In genomic region chr17:68375566-68375965, GRCh38 we compare ENCODE assay signal across 28 cellular contexts.
"Had no signal": no experiment of that assay in that cellular context is flagged by ENCODE, and none has a peak within 500 bp of the region (broad histone marks: within the 10 kb centered on the region; RNA-seq: fewer than 3 reads in every experiment).

No MANE protein-coding gene starts in this region.

- H3K9me3 Mint-ChIP-seq: stimulated activated effector memory CD8-positive, alpha-beta T cell treated with anti-CD3 and anti-CD28 coated beads, Interleukin-12 subunit alpha, Interleukin-12 subunit beta, amount 100 ng/mL, for 72 hours; stimulated activated memory B cell treated with anti-CD40 and anti-IgM and Interleukin-4, amounts not matched to agents 10 μg/mL and 1 μg/mL and 100 μg/mL, for 72 hours; stimulated activated naive CD8-positive, alpha-beta T cell treated with anti-CD3 and anti-CD28 coated beads, Interleukin-15, amount 100 ng/mL, for 72 hours; stimulated activated naive CD8-positive, alpha-beta T cell treated with anti-CD3 and anti-CD28 coated beads, Interleukin-15, Interleukin-2, amounts not matched to agents 100 ng/mL and 50 ng/mL, for 24 hours; type B pancreatic cell had no signal

- ATAC-seq: stimulated activated effector memory CD8-positive, alpha-beta T cell treated with anti-CD3 and anti-CD28 coated beads, Interleukin-12 subunit alpha, Interleukin-12 subunit beta, amount 100 ng/mL, for 72 hours; stimulated activated memory B cell treated with anti-CD40 and anti-IgM and Interleukin-4, amounts not matched to agents 10 μg/mL and 1 μg/mL and 100 μg/mL, for 72 hours; stimulated activated naive B cell treated with anti-CD40 and anti-IgM and Interleukin-4, amounts not matched to agents 10 μg/mL and 1 μg/mL and 100 μg/mL, for 72 hours; stimulated activated naive CD8-positive, alpha-beta T cell treated with anti-CD3 and anti-CD28 coated beads, Interleukin-15, amount 100 ng/mL, for 72 hours; stimulated activated naive CD8-positive, alpha-beta T cell treated with anti-CD3 and anti-CD28 coated beads, Interleukin-15, Interleukin-2, amounts not matched to agents 100 U/mL and 50 U/mL, for 24 hours; upper lobe of right lung had no signal

- H3K27ac ChIP-seq: stomach, testis, thoracic aorta, thyroid gland, tibial artery, transverse colon, upper lobe of left lung, upper lobe of right lung had no signal

- DNase-seq: stimulated activated CD4-positive, alpha-beta T cell treated with anti-CD3 and anti-CD28 coated beads, Interleukin-2, amount 100 ng/mL, for 48 hours; stimulated activated CD4-positive, alpha-beta T cell treated with anti-CD3 and anti-CD28 coated beads, Interleukin-4, amount 100 ng/mL, for 1 hour; stimulated activated CD4-positive, alpha-beta T cell treated with anti-CD3 and anti-CD28 coated beads, Interleukin-4, amount 100 ng/mL, for 24 hours; stimulated activated CD4-positive, alpha-beta T cell treated with anti-CD3 and anti-CD28 coated beads, Interleukin-4, amount 100 ng/mL, for 4 hours; stimulated activated CD8-positive, alpha-beta memory T cell treated with anti-CD3 and anti-CD28 coated beads, Interleukin-4, amount 100 ng/mL, for 48 hours; stimulated activated naive B cell treated with anti-CD40 and anti-IgM and Interleukin-4, amounts not matched to agents 10 μg/mL and 1 μg/mL and 100 μg/mL, for 72 hours; stimulated activated naive CD4-positive, alpha-beta T cell; stimulated activated naive CD4-positive, alpha-beta T cell treated with Interleukin-2 at 50 U/mL for 16 hours; stimulated activated naive CD8-positive, alpha-beta T cell treated with anti-CD3 and anti-CD28 coated beads, Interleukin-15, amount 100 ng/mL, for 72 hours; stimulated activated naive CD8-positive, alpha-beta T cell treated with anti-CD3 and anti-CD28 coated beads, Interleukin-15, Interleukin-2, amounts not matched to agents 100 U/mL and 50 U/mL, for 24 hours; stomach; substantia nigra; testis; thyroid gland; tibial artery; transverse colon; trophoblast cell; upper lobe of right lung; uterus had no signal

- H3K4me1 Mint-ChIP-seq: stimulated activated effector memory CD8-positive, alpha-beta T cell treated with anti-CD3 and anti-CD28 coated beads, Interleukin-12 subunit alpha, Interleukin-12 subunit beta, amount 100 ng/mL, for 72 hours; stimulated activated memory B cell treated with anti-CD40 and anti-IgM and Interleukin-4, amounts not matched to agents 10 μg/mL and 1 μg/mL and 100 μg/mL, for 72 hours; stimulated activated naive B cell treated with anti-CD40 and anti-IgM and Interleukin-4, amounts not matched to agents 10 μg/mL and 1 μg/mL and 100 μg/mL, for 72 hours; stimulated activated naive CD8-positive, alpha-beta T cell treated with anti-CD3 and anti-CD28 coated beads, Interleukin-15, amount 100 ng/mL, for 72 hours had no signal

- H3K36me3 ChIP-seq: stomach, thoracic aorta, thyroid gland, tibial artery, transverse colon, upper lobe of left lung, upper lobe of right lung, uterus, vagina had no signal

- FAIRE-seq: urothelium cell line had no signal

- H3K27me3 Mint-ChIP-seq: stimulated activated memory B cell treated with anti-CD40 and anti-IgM and Interleukin-4, amounts not matched to agents 10 μg/mL and 1 μg/mL and 100 μg/mL, for 72 hours; stimulated activated naive CD8-positive, alpha-beta T cell treated with anti-CD3 and anti-CD28 coated beads, Interleukin-15, amount 100 ng/mL, for 72 hours; stimulated activated naive CD8-positive, alpha-beta T cell treated with anti-CD3 and anti-CD28 coated beads, Interleukin-15, Interleukin-2, amounts not matched to agents 100 ng/mL and 50 ng/mL, for 24 hours; type B pancreatic cell had no signal

- H3K4me3 Mint-ChIP-seq: stimulated activated effector memory CD8-positive, alpha-beta T cell treated with anti-CD3 and anti-CD28 coated beads, Interleukin-12 subunit alpha, Interleukin-12 subunit beta, amount 100 ng/mL, for 72 hours; stimulated activated memory B cell treated with anti-CD40 and anti-IgM and Interleukin-4, amounts not matched to agents 10 μg/mL and 1 μg/mL and 100 μg/mL, for 72 hours; stimulated activated naive B cell treated with anti-CD40 and anti-IgM and Interleukin-4, amounts not matched to agents 10 μg/mL and 1 μg/mL and 100 μg/mL, for 72 hours; stimulated activated naive CD8-positive, alpha-beta T cell treated with anti-CD3 and anti-CD28 coated beads, Interleukin-15, amount 100 ng/mL, for 72 hours; stimulated activated naive CD8-positive, alpha-beta T cell treated with anti-CD3 and anti-CD28 coated beads, Interleukin-15, Interleukin-2, amounts not matched to agents 100 ng/mL and 50 ng/mL, for 24 hours; type B pancreatic cell had no signal

- H3K36me3 Mint-ChIP-seq: stimulated activated effector memory CD8-positive, alpha-beta T cell treated with anti-CD3 and anti-CD28 coated beads, Interleukin-12 subunit alpha, Interleukin-12 subunit beta, amount 100 ng/mL, for 72 hours; type B pancreatic cell had no signal

- H3K27me3 ChIP-seq: stomach, testis, thyroid gland, tibial artery, tibial nerve, transverse colon, upper lobe of left lung, upper lobe of right lung, uterus, vagina had no signal

- H3K27ac Mint-ChIP-seq: stimulated activated effector memory CD8-positive, alpha-beta T cell treated with anti-CD3 and anti-CD28 coated beads, Interleukin-12 subunit alpha, Interleukin-12 subunit beta, amount 100 ng/mL, for 72 hours; stimulated activated memory B cell treated with anti-CD40 and anti-IgM and Interleukin-4, amounts not matched to agents 10 μg/mL and 1 μg/mL and 100 μg/mL, for 72 hours; stimulated activated naive B cell treated with anti-CD40 and anti-IgM and Interleukin-4, amounts not matched to agents 10 μg/mL and 1 μg/mL and 100 μg/mL, for 72 hours; stimulated activated naive CD8-positive, alpha-beta T cell treated with anti-CD3 and anti-CD28 coated beads, Interleukin-15, amount 100 ng/mL, for 72 hours; stimulated activated naive CD8-positive, alpha-beta T cell treated with anti-CD3 and anti-CD28 coated beads, Interleukin-15, Interleukin-2, amounts not matched to agents 100 ng/mL and 50 ng/mL, for 24 hours; type B pancreatic cell had no signal

- H3K9me3 ChIP-seq: stomach, testis, thoracic aorta, thyroid gland, tibial artery, tibial nerve, transverse colon, upper lobe of left lung, upper lobe of right lung, uterus, vagina had no signal

- H3K4me3 ChIP-seq: stomach, testis, thoracic aorta, thyroid gland, tibial artery, tibial nerve, transverse colon, upper lobe of left lung, upper lobe of right lung, uterus, vagina had no signal
